Comparison of ENCODE assay signal across 16 cellular contexts in genomic region chr2:240443891-240444301, GRCh38. TPM values are rescaled to one million over a fixed set of nuclear protein-coding genes. Genes with fewer than 3 reads are reported as not detected.
DNase-seq lines count a peak whose midpoint lies in the region; ATAC-seq and TF ChIP-seq lines count a peak whose summit lies in the region.
"Had no signal": no experiment of that assay in that cellular context is flagged by ENCODE, and none has a peak within 500 bp of the region (broad histone marks: within the 10 kb centered on the region; RNA-seq: fewer than 3 reads in every experiment).

No MANE protein-coding gene starts in this region.

- H3K9me3 ChIP-seq in right atrium auricular region, result no peaks in the 10 kb centered on the region
- peaks cover 1% of the 10 kb centered on the region for H3K9me3 ChIP-seq in thymus (ENCODE audit: control insufficient read depth)

- POLR2A ChIA-PET in RWPE1 (lab: Yijun Ruan, JAX; ENCODE audit: low non-redundant PET), result no interaction called here

- H3K4me1 ChIP-seq in right atrium auricular region, result peaks cover 0 to 7% of the 10 kb centered on the region in 2 donors
- H3K4me1 ChIP-seq in thymus (ENCODE audit: control insufficient read depth, insufficient read depth, low read length), result no peaks in the 10 kb centered on the region

- H3K4me3 ChIP-seq in right atrium auricular region, result no peak overlapping the region
- no peak overlapping the region for H3K4me3 ChIP-seq in thymus (ENCODE audit: low read length)
- H3K4me3 ChIP-seq: K562, PC-9, SK-N-MC had no signal

- DNase-seq in left ventricle myocardium superior (no peak), right atrium auricular region (ENCODE audit: low spot score) (no peak), RWPE1 (ENCODE audit: low spot score) (no peak), iris pigment epithelial cell (ENCODE audit: low read depth) (peak; percentile 32), Kasumi-1 (lab: John Stamatoyannopoulos, UW) (no peak)
- DNase-seq: NCI-H1436, NCI-H2029, NCI-H2171, NCI-H446 treated with DMSO at 0.1 percent for 48 hours, PC-9 had no signal

- H3K27me3 ChIP-seq in right atrium auricular region (no peaks in the 10 kb centered on the region), thymus (ENCODE audit: control insufficient read depth, insufficient read depth) (peaks cover 1% of the 10 kb centered on the region)

- intact Hi-C loops in left ventricle myocardium superior (cut with micrococcal nuclease), result no loop called here

- H3K27ac ChIP-seq in right atrium auricular region, result no peak overlapping the region
- H3K27ac ChIP-seq in RWPE1, result peak overlapping the region; percentile 100
- peak overlapping the region; percentile 8 for H3K27ac ChIP-seq in thymus (ENCODE audit: low read depth)
- H3K27ac ChIP-seq: C4-2B, PC-9, SK-N-MC had no signal

- 95% methylated on average over 17 of the region's 17 CpGs for WGBS in thymus

- CTCF ChIA-PET in RWPE1 (lab: Yijun Ruan, JAX), result interaction anchor here (0.6 to 0.9 kb wide), 2 partner anchors 187 to 220 kb away, joined by 3 to 4 read pairs; no protein-coding TSS in a partner anchor

- no peaks in the 10 kb centered on the region for H3K36me3 ChIP-seq in right atrium auricular region
- H3K36me3 ChIP-seq in thymus (ENCODE audit: control insufficient read depth, insufficient read depth), result no peaks in the 10 kb centered on the region

- TF ChIP-seq CTCF in right atrium auricular region (IDR thresholded peaks at IDR 0.05), result no peak
- TF ChIP-seq CTCF in RWPE1 (conservative IDR thresholded peaks at IDR 0.05; ENCODE audit: low read depth), result no peak

- ATAC-seq in left ventricle myocardium superior, result peak; percentile 50
- no peak for ATAC-seq in HG03460 (IDR thresholded peaks at IDR 0.05; ENCODE audit: unreplicated experiment)
- ATAC-seq in GM21737 (IDR thresholded peaks at IDR 0.05; ENCODE audit: unreplicated experiment), result no peak
- ATAC-seq: K562 had no signal

RNA-seq across cellular contexts. Expression of gene GPC1, which starts 8.4 kb away (rescaled TPM):
- total RNA-seq in left ventricle myocardium superior, result 177 TPM
- total RNA-seq in right atrium auricular region, result 100 to 1,000 TPM in 1 of 2 donors, 10 to 100 TPM in 1; 77.4 to 103 TPM
- polyA plus RNA-seq in thymus, result 46.6 TPM

Comparison
In these comparisons a context has a peak if more than half of its experiments do, and no peak if none do; other contexts are left out.
1. H3K27ac ChIP-seq: peak in RWPE1 (single experiment) and thymus (single experiment); none in right atrium auricular region (0 of 2).